In the genomic region with DNA sequence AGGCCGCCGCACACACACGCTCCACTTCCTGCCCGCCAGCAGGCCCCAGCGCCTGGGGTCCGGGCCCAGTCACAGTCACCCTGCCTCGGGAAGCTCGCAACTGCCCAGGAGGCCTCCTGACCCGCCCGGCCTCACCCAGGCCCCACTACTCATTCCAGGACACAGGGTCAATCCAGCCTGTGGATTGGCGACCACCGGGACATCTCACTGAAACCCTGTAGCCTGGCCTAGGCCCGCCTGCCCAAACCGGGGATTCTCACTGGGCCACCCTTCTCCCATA, we compare ENCODE assay signal across 1 cellular context.
TF ChIP-seq lines count a peak whose summit lies in the region.

No MANE protein-coding gene starts in this region.

TF ChIP-seq in WTC11, 78 proteins besides CTCF, POLR2A, EP300 and RAD21 (continued from another document):
- TF ChIP-seq, protein P1, sequence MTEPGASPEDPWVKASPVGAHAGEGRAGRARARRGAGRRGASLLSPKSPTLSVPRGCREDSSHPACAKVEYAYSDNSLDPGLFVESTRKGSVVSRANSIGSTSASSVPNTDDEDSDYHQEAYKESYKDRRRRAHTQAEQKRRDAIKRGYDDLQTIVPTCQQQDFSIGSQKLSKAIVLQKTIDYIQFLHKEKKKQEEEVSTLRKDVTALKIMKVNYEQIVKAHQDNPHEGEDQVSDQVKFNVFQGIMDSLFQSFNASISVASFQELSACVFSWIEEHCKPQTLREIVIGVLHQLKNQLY (CRISPR knock-in tag; IDR thresholded peaks at IDR 0.05), result no peak
- no peak for TF ChIP-seq PRRX2 (CRISPR knock-in tag; IDR thresholded peaks at IDR 0.05)
